9 cellular contexts compared by ENCODE assay signal in genomic region chr21:18142639-18143038, GRCh38.
"Had no signal": no experiment of that assay in that cellular context is flagged by ENCODE, and none has a peak within 500 bp of the region (broad histone marks: within the 10 kb centered on the region; RNA-seq: fewer than 3 reads in every experiment).

No MANE protein-coding gene starts in this region.

- DNase-seq: activated CD4-positive, alpha-beta memory T cell treated with anti-CD3 and anti-CD28 coated beads, Interleukin-2, amount 10 ng/mL, durations not matched to agents 7 days and 5 days; activated gamma-delta T cell treated with Interleukin-2 at 50 U/mL for 16 hours; activated naive CD8-positive, alpha-beta T cell treated with anti-CD3 and anti-CD28 coated beads for 36 hours; activated T-cell treated with anti-CD3 and anti-CD28 coated beads, Interleukin-2, amount 50 U/mL, for 48 hours; dorsolateral prefrontal cortex; glutamatergic neuron; tibial artery had no signal

- ATAC-seq: esophagus mucosa; stimulated activated effector memory CD8-positive, alpha-beta T cell treated with anti-CD3 and anti-CD28 coated beads, Interleukin-12 subunit alpha, Interleukin-12 subunit beta, amount 100 ng/mL, for 72 hours had no signal
